ENCODE assay signal across 21 cellular contexts in genomic region chr11:29119116-29119515, GRCh38.
A peak's percentile ranks its signal among the peaks of the same experiment; 100 is the strongest.
DNase-seq lines count a peak whose midpoint lies in the region; ATAC-seq and TF ChIP-seq lines count a peak whose summit lies in the region.
"Had no signal": no experiment of that assay in that cellular context is flagged by ENCODE, and none has a peak within 500 bp of the region (broad histone marks: within the 10 kb centered on the region; RNA-seq: fewer than 3 reads in every experiment).

No MANE protein-coding gene starts in this region.

- WGBS in sigmoid colon, 2 donors: 13 to 31% methylated on average over 1 of the region's 1 CpG
- WGBS in body of pancreas, 2 donors: 64 to 83% methylated on average over 1 of the region's 1 CpG
- whole genome bisulfite sequencing in ovary, 3 donors: 68 to 98% (median 81%) methylated on average over 1 of the region's 1 CpG

- no peaks in the 10 kb centered on the region for H3K9me3 ChIP-seq in adipocyte (ENCODE audit: control insufficient read depth, low read length)
- H3K9me3 ChIP-seq in sigmoid colon: no peaks in the 10 kb centered on the region
- H3K9me3 ChIP-seq in body of pancreas: no peaks in the 10 kb centered on the region
- H3K9me3 ChIP-seq in ovary: no peaks in the 10 kb centered on the region
- H3K9me3 ChIP-seq: esophagus squamous epithelium, SJCRH30, stomach, vagina had no signal

- TF ChIP-seq POLR2A in sigmoid colon (IDR thresholded peaks at IDR 0.05) (no peak), body of pancreas (IDR thresholded peaks at IDR 0.05) (no peak), ovary (IDR thresholded peaks at IDR 0.05) (no peak)

- ATAC-seq in body of pancreas: no peak
- ATAC-seq: left lobe of liver had no signal

- H3K4me1 ChIP-seq in adipocyte (ENCODE audit: control insufficient read depth, insufficient read depth, low read length) (peaks cover 10% of the 10 kb centered on the region), sigmoid colon (peaks cover 0 to 17% (median 12%) of the 10 kb centered on the region in 4 donors), body of pancreas (no peaks in the 10 kb centered on the region), ovary (ENCODE audit: insufficient read depth) (no peaks in the 10 kb centered on the region)
- H3K4me1 ChIP-seq: esophagus squamous epithelium, SJCRH30, stomach, vagina had no signal

- DNase-seq in EH (ENCODE audit: low read depth) (peak; percentile 49), adipocyte (ENCODE audit: low read depth) (peak; percentile 50), fibroblast of the aortic adventitia (ENCODE audit: low read depth) (peak; percentile 55), sigmoid colon (no peak), AG20443 (ENCODE audit: low spot score) (no peak), body of pancreas (no peak), ovary (no peak)
- DNase-seq in activated T-cell treated with anti-CD3 and anti-CD28 coated beads, Interleukin-2, amount 50 U/mL, for 1 hour: no peak
- DNase-seq: activated CD4-positive, alpha-beta T cell treated with anti-CD3 and anti-CD28 coated beads for 4 hours; activated gamma-delta T cell treated with Interleukin-2 at 50 U/mL for 16 hours; anterior cingulate cortex; COR-L47; esophagus squamous epithelium; H7; NCI-H187; NCI-H524 treated with DMSO at 0.1 percent for 48 hours; SJCRH30; stomach; T-helper 9 cell had no signal

- intact Hi-C loops in sigmoid colon (cut with DNase I) (no loop called here), body of pancreas (cut with DNase I) (no loop called here), ovary (cut with DNase I) (no loop called here)

- H3K27me3 ChIP-seq in adipocyte (replicated peaks; ENCODE audit: control insufficient read depth, insufficient read depth, low read length) (no peaks in the 10 kb centered on the region), sigmoid colon (no peaks in the 10 kb centered on the region), body of pancreas (no peaks in the 10 kb centered on the region), ovary (no peaks in the 10 kb centered on the region)
- H3K27me3 ChIP-seq: esophagus squamous epithelium, SJCRH30, stomach, vagina had no signal

- H3K36me3 ChIP-seq in adipocyte (ENCODE audit: control insufficient read depth, insufficient read depth, low read length, severe bottlenecking) (no peaks in the 10 kb centered on the region), sigmoid colon (no peaks in the 10 kb centered on the region), body of pancreas (replicated peaks in 1 of 2; ENCODE audit: insufficient read depth in 1 of 2, low read depth in 2 of 2) (no peaks in the 10 kb centered on the region), ovary (no peaks in the 10 kb centered on the region)
- H3K36me3 ChIP-seq: esophagus squamous epithelium, SJCRH30, stomach, vagina had no signal

- H3K9ac ChIP-seq in adipocyte (ENCODE audit: low read length): no peak overlapping the region

- TF ChIP-seq EP300 in sigmoid colon (IDR thresholded peaks at IDR 0.05) (peak in 1 of 4 donors; percentile 20), ovary (IDR thresholded peaks at IDR 0.05) (no peak)

- H3K27ac ChIP-seq in sigmoid colon: peak overlapping the region in 3 of 4 donors; percentile 57 to 67 (median 66)
- H3K27ac ChIP-seq in body of pancreas: no peak overlapping the region
- H3K27ac ChIP-seq in ovary: no peak overlapping the region
- H3K27ac ChIP-seq: SJCRH30, stomach, vagina had no signal

- TF ChIP-seq CTCF in fibroblast of the aortic adventitia (IDR thresholded peaks at IDR 0.05; ENCODE audit: insufficient read depth, low read length): no peak
- no peak for TF ChIP-seq CTCF in sigmoid colon (IDR thresholded peaks at IDR 0.05)
- no peak for TF ChIP-seq CTCF in body of pancreas (IDR thresholded peaks at IDR 0.05)
- no peak for TF ChIP-seq CTCF in ovary (IDR thresholded peaks at IDR 0.05)

- no peak overlapping the region for H3K4me3 ChIP-seq in adipocyte (ENCODE audit: low read length)
- no peak overlapping the region for H3K4me3 ChIP-seq in fibroblast of the aortic adventitia (ENCODE audit: low read depth, low read length)
- no peak overlapping the region for H3K4me3 ChIP-seq in sigmoid colon
- no peak overlapping the region for H3K4me3 ChIP-seq in body of pancreas
- no peak overlapping the region for H3K4me3 ChIP-seq in ovary
- H3K4me3 ChIP-seq: esophagus squamous epithelium, SJCRH30, stomach, vagina had no signal

Comparison
In these comparisons a context has a peak if more than half of its experiments do, and no peak if none do; other contexts are left out.
1. DNase-seq: peak in EH (single experiment), adipocyte (single experiment) and fibroblast of the aortic adventitia (single experiment); none in sigmoid colon (single experiment), AG20443 (single experiment), body of pancreas (0 of 4), ovary (0 of 5) and activated T-cell treated with anti-CD3 and anti-CD28 coated beads, Interleukin-2, amount 50 U/mL, for 1 hour (single experiment).
2. H3K27ac ChIP-seq: peak in sigmoid colon (3 of 4); none in body of pancreas (0 of 4) and ovary (0 of 2).